Comparison of ENCODE assay signal across 8 cellular contexts in genomic region chr17:27293898-27294688, GRCh38. TPM values are rescaled to one million over a fixed set of nuclear protein-coding genes. Genes with fewer than 3 reads are reported as not detected.
DNase-seq lines count a peak whose midpoint lies in the region; ATAC-seq and TF ChIP-seq lines count a peak whose summit lies in the region.

Gene WSB1 (plus strand): TSS chr17:27294114. CDS start chr17:27294396, 282 bp downstream.

- POLR2A ChIA-PET in RWPE1 (lab: Yijun Ruan, JAX; ENCODE audit: low non-redundant PET), result interaction anchor here (0.5 to 1.9 kb wide), 6 partner anchors 20 to 312 kb away, joined by 3 to 5 read pairs (median 4); no protein-coding TSS in a partner anchor

- H3K4me1 ChIP-seq in ES-I3 (ENCODE audit: insufficient read depth, low read length), result peaks cover 7% of the 10 kb centered on the region; the same call in 1 of the 2 replicates

- TF ChIP-seq CTCF in RWPE1 (conservative IDR thresholded peaks at IDR 0.05; ENCODE audit: low read depth), result no peak

- peaks cover 7% of the 10 kb centered on the region for H3K36me3 Mint-ChIP-seq in natural killer cell treated with Interleukin-12 subunit alpha and Interleukin-12 subunit beta and Interleukin-15 and Interleukin-18, amount 100 ng/mL, for 72 hours

- DNase-seq in H7 (peak; percentile 98), LoVo (ENCODE audit: low spot score) (peak; percentile 91), RWPE1 (ENCODE audit: low spot score) (peak; percentile 93), fibroblast of peridontal ligament (ENCODE audit: extremely low read depth) (peak; percentile 89)
- peak; percentile 89 for DNase-seq in activated T-helper 9 cell treated with anti-CD3 and anti-CD28 coated beads, Interleukin-2, amount 50 U/mL, for 16 hours (ENCODE audit: low read depth)
- peak; percentile 94 for DNase-seq in natural killer cell treated with Interleukin-12 subunit alpha and Interleukin-12 subunit beta and Interleukin-15 and Interleukin-18, amount 100 ng/mL, for 72 hours (ENCODE audit: low spot score)
- peak; percentile 89 for DNase-seq in stimulated activated naive CD4-positive, alpha-beta T cell treated with Interleukin-2 at 50 U/mL for 16 hours (lab: John Stamatoyannopoulos, UW)

- ATAC-seq in natural killer cell treated with Interleukin-12 subunit alpha and Interleukin-12 subunit beta and Interleukin-15 and Interleukin-18, amount 100 ng/mL, for 72 hours, result peak; percentile 94 to 95

- peak within 1 kb of the TSS; percentile 95 for H3K27ac ChIP-seq in RWPE1

- no peaks in the 10 kb centered on the region for H3K9me3 Mint-ChIP-seq in natural killer cell treated with Interleukin-12 subunit alpha and Interleukin-12 subunit beta and Interleukin-15 and Interleukin-18, amount 100 ng/mL, for 72 hours

- H3K36me3 ChIP-seq in ES-I3 (ENCODE audit: insufficient read depth, low read length) (no peaks in the 10 kb centered on the region; the same call in 1 of the 2 replicates), H7 (replicated peaks; ENCODE audit: control insufficient read depth, insufficient read depth, low read length) (no peaks in the 10 kb centered on the region)

- peak within 1 kb of the TSS; percentile 97 to 99 for H3K27ac Mint-ChIP-seq in natural killer cell treated with Interleukin-12 subunit alpha and Interleukin-12 subunit beta and Interleukin-15 and Interleukin-18, amount 100 ng/mL, for 72 hours

- no peaks in the 10 kb centered on the region for H3K27me3 Mint-ChIP-seq in natural killer cell treated with Interleukin-12 subunit alpha and Interleukin-12 subunit beta and Interleukin-15 and Interleukin-18, amount 100 ng/mL, for 72 hours

- H3K4me3 ChIP-seq in H7 (ENCODE audit: insufficient read depth, low read depth, low read length), result peak within 1 kb of the TSS; percentile 67

- peak within 1 kb of the TSS; percentile 93 for H3K9ac ChIP-seq in ES-I3 (ENCODE audit: low read depth, low read length)

- no peaks in the 10 kb centered on the region for H3K27me3 ChIP-seq in H7 (ENCODE audit: control insufficient read depth, insufficient read depth, low read length)

- peak within 1 kb of the TSS; percentile 94 for H3K4me3 Mint-ChIP-seq in natural killer cell treated with Interleukin-12 subunit alpha and Interleukin-12 subunit beta and Interleukin-15 and Interleukin-18, amount 100 ng/mL, for 72 hours

- CTCF ChIA-PET in RWPE1 (lab: Yijun Ruan, JAX), result interaction anchor here (0.6 to 1.8 kb wide), 4 partner anchors 14 to 57 kb away, joined by 4 to 10 read pairs (median 8); no protein-coding TSS in a partner anchor

- no peaks in the 10 kb centered on the region for H3K9me3 ChIP-seq in ES-I3 (ENCODE audit: control insufficient read depth, insufficient read depth, low read length)

- H3K4me1 Mint-ChIP-seq in natural killer cell treated with Interleukin-12 subunit alpha and Interleukin-12 subunit beta and Interleukin-15 and Interleukin-18, amount 100 ng/mL, for 72 hours (ENCODE audit: low read depth in 2 of 2), result peaks cover 33 to 45% of the 10 kb centered on the region in 2 donors

RNA-seq across cellular contexts. Expression of gene WSB1, which starts in this region (rescaled TPM):
- total RNA-seq in H7 (2014; rRNA removed; shearing (Covaris generic)), result 66.7 and 92.2 TPM in 2 replicates
- total RNA-seq in natural killer cell treated with Interleukin-12 subunit alpha and Interleukin-12 subunit beta and Interleukin-15 and Interleukin-18, amount 100 ng/mL, for 72 hours, result 100 to 1,000 TPM; 129 to 174 TPM

Comparison
In these comparisons a context has a peak if more than half of its experiments do, and no peak if none do; other contexts are left out.
1. Peak in every context shown above with its lines: DNase-seq, ATAC-seq, H3K4me3 ChIP-seq and H3K27ac ChIP-seq.